In genomic region chr7:133845005-133845404, GRCh38 we compare ENCODE assay signal across 30 cellular contexts.
"Had no signal": no experiment of that assay in that cellular context is flagged by ENCODE, and none has a peak within 500 bp of the region (broad histone marks: within the 10 kb centered on the region; RNA-seq: fewer than 3 reads in every experiment).

No MANE protein-coding gene starts in this region.

- H3K4me2 ChIP-seq: hepatocyte had no signal

- H3K4me1 ChIP-seq: esophagus muscularis mucosa, gastroesophageal sphincter had no signal

- H3K36me3 ChIP-seq: brain microvascular endothelial cell, esophagus muscularis mucosa, gastroesophageal sphincter, heart right ventricle had no signal

- H3K4me3 ChIP-seq: esophagus muscularis mucosa, gastroesophageal sphincter, heart right ventricle, hepatocyte had no signal

- ATAC-seq: activated CD4-positive, alpha-beta T cell treated with anti-CD3 and anti-CD28 coated beads for 36 hours; activated CD8-positive, alpha-beta memory T cell treated with anti-CD3 and anti-CD28 coated beads, Interleukin-2, amount 10 ng/mL, durations not matched to agents 7 days and 5 days; activated CD8-positive, alpha-beta T cell treated with anti-CD3 and anti-CD28 coated beads, Interleukin-2, amount 10 ng/mL, durations not matched to agents 7 days and 5 days; activated T-helper 17 cell treated with anti-CD3 and anti-CD28 coated beads, Interleukin-2, amount 50 U/mL, for 72 hours; effector memory CD8-positive, alpha-beta T cell; gastroesophageal sphincter; heart right ventricle had no signal

- H3K27ac ChIP-seq: brain microvascular endothelial cell, esophagus muscularis mucosa, gastroesophageal sphincter, heart right ventricle, hepatocyte had no signal

- H3K27me3 ChIP-seq: brain microvascular endothelial cell, esophagus muscularis mucosa, gastroesophageal sphincter, heart right ventricle, hepatocyte had no signal

- FAIRE-seq: astrocyte, bronchial epithelial cell, colon had no signal

- DNase-seq: activated CD4-positive, alpha-beta memory T cell treated with anti-CD3 and anti-CD28 coated beads for 36 hours; activated CD4-positive, alpha-beta T cell treated with anti-CD3 and anti-CD28 coated beads for 36 hours; activated CD4-positive, alpha-beta T cell treated with anti-CD3 and anti-CD28 coated beads, Interleukin-2, amount 10 ng/mL, durations not matched to agents 24 days and 14 days; activated CD4-positive, CD25-positive, alpha-beta regulatory T cell; activated CD4-positive, CD25-positive, alpha-beta regulatory T cell treated with anti-CD3 and anti-CD28 coated beads, Interleukin-2, amount 50 U/mL, for 72 hours; activated CD8-positive, alpha-beta memory T cell treated with anti-CD3 and anti-CD28 coated beads, Interleukin-2, amount 10 ng/mL, durations not matched to agents 7 days and 5 days; activated CD8-positive, alpha-beta memory T cell treated with anti-CD3 and anti-CD28 coated beads, Interleukin-2, amount 50 U/mL, for 4 hours; activated CD8-positive, alpha-beta T cell treated with anti-CD3 and anti-CD28 coated beads, Interleukin-2, amount 10 ng/mL, durations not matched to agents 7 days and 5 days; activated effector memory CD4-positive, alpha-beta T cell treated with Interleukin-2 at 50 U/mL for 16 hours; activated gamma-delta T cell treated with Interleukin-2 at 50 U/mL for 16 hours; activated naive CD4-positive, alpha-beta T cell treated with anti-CD3 and anti-CD28 coated beads, Interleukin-2, amount 50 U/mL, for 16 hours; activated naive CD4-positive, alpha-beta T cell treated with Interleukin-2 at 50 U/mL for 16 hours; activated T-cell treated with anti-CD3 and anti-CD28 coated beads, Interleukin-2, amount 50 U/mL, for 1 hour; amniotic stem cell; anterior cingulate cortex; brain microvascular endothelial cell; cortex of kidney; dermis blood vessel endothelial cell; effector CD4-positive, alpha-beta T cell; effector memory CD8-positive, alpha-beta T cell; erythroblast; foreskin melanocyte; heart right ventricle had no signal
